ENCODE assay signal across 26 cellular contexts in genomic region chr1:64553285-64553684, GRCh38.
A peak's percentile ranks its signal among the peaks of the same experiment; 100 is the strongest.
DNase-seq lines count a peak whose midpoint lies in the region; ATAC-seq, FAIRE-seq and TF ChIP-seq lines count a peak whose summit lies in the region.
"Had no signal": no experiment of that assay in that cellular context is flagged by ENCODE, and none has a peak within 500 bp of the region (broad histone marks: within the 10 kb centered on the region; RNA-seq: fewer than 3 reads in every experiment).

No MANE protein-coding gene starts in this region.

- no peak for TF ChIP-seq EP300 in A549 (IDR thresholded peaks at IDR 0.05)
- TF ChIP-seq EP300 in K562 (IDR thresholded peaks at IDR 0.05; ENCODE audit: low read length), result no peak

- H4K20me1 ChIP-seq in K562 (replicated peaks; ENCODE audit: control insufficient read depth, insufficient read depth, low read length), result no peaks in the 10 kb centered on the region

- H3K27ac ChIP-seq in A549, result no peak overlapping the region
- no peak overlapping the region for H3K27ac ChIP-seq in K562 (ENCODE audit: extremely low read depth, low read depth, low read length)
- H3K27ac ChIP-seq: epithelial cell of prostate, suprapubic skin, WERI-Rb-1 had no signal

- POLR2A ChIA-PET in A549 (lab: Yijun Ruan, JAX) (no interaction called here), K562 (lab: Yijun Ruan, JAX) (interaction anchor here (0.7 kb wide), 1 partner anchor 1030 kb away, joined by 4 read pairs; the partner anchor contains the start of gene EFCAB7)

- TF ChIP-seq CTCF in A549 (IDR thresholded peaks at IDR 0.05) (peak; percentile 11; the same call in 1 of the 3 replicates), K562 (IDR thresholded peaks at IDR 0.05 in 2 of 3, conservative IDR thresholded peaks at IDR 0.05 in 1 of 3; ENCODE audit: insufficient read depth in 2 of 3, low read depth in 1 of 3, low read length in 3 of 3) (peak in 2 of 3 experiments; percentile 16 to 21; a peak in 1 of 6 replicates)

- CTCF ChIA-PET in A549 (lab: Yijun Ruan, JAX), result no interaction called here
- CTCF ChIA-PET in K562 (lab: Yijun Ruan, JAX; ENCODE audit: low intra/inter-chr PET ratio), result no interaction called here

- H3K27ac Mint-ChIP-seq in stimulated activated naive B cell treated with anti-CD40 and anti-IgM and Interleukin-4, amounts not matched to agents 10 μg/mL and 1 μg/mL and 100 μg/mL, for 72 hours, result no peak overlapping the region
- H3K27ac Mint-ChIP-seq: activated naive CD8-positive, alpha-beta T cell treated with anti-CD3 and anti-CD28 coated beads, Interleukin-2, amount 50 U/mL, for 24 hours; memory B cell had no signal

- H3K4me1 Mint-ChIP-seq in stimulated activated naive B cell treated with anti-CD40 and anti-IgM and Interleukin-4, amounts not matched to agents 10 μg/mL and 1 μg/mL and 100 μg/mL, for 72 hours, result no peaks in the 10 kb centered on the region
- H3K4me1 Mint-ChIP-seq: memory B cell had no signal

- no peaks in the 10 kb centered on the region for H3K9me1 ChIP-seq in K562 (ENCODE audit: control insufficient read depth, insufficient read depth, low read length)

- peaks cover 0 to 7% of the 10 kb centered on the region in 2 donors for H3K27me3 Mint-ChIP-seq in stimulated activated naive B cell treated with anti-CD40 and anti-IgM and Interleukin-4, amounts not matched to agents 10 μg/mL and 1 μg/mL and 100 μg/mL, for 72 hours
- H3K27me3 Mint-ChIP-seq: activated naive CD8-positive, alpha-beta T cell treated with anti-CD3 and anti-CD28 coated beads, Interleukin-2, amount 50 U/mL, for 24 hours had no signal

- TF ChIP-seq RAD21 in A549 (conservative IDR thresholded peaks at IDR 0.05 in 1 of 2, IDR thresholded peaks at IDR 0.05 in 1 of 2) (peak; percentile 20 to 28; a peak in 2 of 5 replicates), K562 (CRISPR knock-in tag; conservative IDR thresholded peaks at IDR 0.05 in 1 of 2, IDR thresholded peaks at IDR 0.05 in 1 of 2) (peak in 1 of 2 experiments; percentile 37; a peak in 1 of 4 replicates)

- H3K9ac ChIP-seq in K562 (ENCODE audit: insufficient read depth in 1 of 2, low read depth in 2 of 2, low read length in 2 of 2), result no peak overlapping the region

- in situ Hi-C loops in K562 (cut with MboI), result no loop called here

- intact Hi-C loops in K562 (cut with micrococcal nuclease), result loop anchor here (5.0 kb wide), 1 partner anchor 269 kb away; no protein-coding TSS in a partner anchor

- no peaks in the 10 kb centered on the region for H3K9me3 Mint-ChIP-seq in stimulated activated naive B cell treated with anti-CD40 and anti-IgM and Interleukin-4, amounts not matched to agents 10 μg/mL and 1 μg/mL and 100 μg/mL, for 72 hours
- H3K9me3 Mint-ChIP-seq: memory B cell had no signal

- no peaks in the 10 kb centered on the region for H3K36me3 ChIP-seq in K562 (ENCODE audit: control insufficient read depth, insufficient read depth, low read length)
- H3K36me3 ChIP-seq: BE2C, WERI-Rb-1 had no signal

- H3K4me2 ChIP-seq in A549, result no peak overlapping the region
- no peak overlapping the region for H3K4me2 ChIP-seq in K562 (ENCODE audit: insufficient read depth, low read length)

- no peak for FAIRE-seq in A549 (lab: Jason Lieb, UNC)
- FAIRE-seq in K562 (lab: Jason Lieb, UNC), result no peak
- FAIRE-seq: H54, small intestine, urothelium cell line had no signal

- BruUV-seq in K562 (replicated peaks; lab: Mats Ljungman, UMichigan), result no TSS peak

- no peak overlapping the region for H3K4me3 Mint-ChIP-seq in stimulated activated naive B cell treated with anti-CD40 and anti-IgM and Interleukin-4, amounts not matched to agents 10 μg/mL and 1 μg/mL and 100 μg/mL, for 72 hours
- H3K4me3 Mint-ChIP-seq: activated naive CD8-positive, alpha-beta T cell treated with anti-CD3 and anti-CD28 coated beads, Interleukin-2, amount 50 U/mL, for 24 hours; memory B cell had no signal

- H3K27me3 ChIP-seq in K562 (ENCODE audit: control insufficient read depth in 2 of 2, insufficient read depth in 2 of 2, low read length in 2 of 2), result no peaks in the 10 kb centered on the region
- H3K27me3 ChIP-seq: BE2C, suprapubic skin had no signal

- TF ChIP-seq POLR2A in A549 (IDR thresholded peaks at IDR 0.05; ENCODE audit: low read length) (no peak), K562 (conservative IDR thresholded peaks at IDR 0.05) (no peak)

- H3K4me1 ChIP-seq in A549 (no peaks in the 10 kb centered on the region), K562 (replicated peaks in 1 of 2; ENCODE audit: control insufficient read depth in 2 of 2, insufficient read depth in 2 of 2, low read length in 2 of 2) (no peaks in the 10 kb centered on the region)
- H3K4me1 ChIP-seq: BE2C had no signal

- H3K4me3 ChIP-seq in A549 (no peak overlapping the region), K562 (no peak overlapping the region)
- H3K4me3 ChIP-seq: suprapubic skin had no signal

- DNase-seq in NCI-H748 (lab: John Stamatoyannopoulos, UW; ENCODE audit: unreplicated experiment) (peak; percentile 10), NCI-H748 treated with DMSO at 0.1 percent for 48 hours (lab: John Stamatoyannopoulos, UW) (no peak), A549 (ENCODE audit: low read depth in 1 of 2, low spot score in 1 of 2) (no peak), NAMALWA (ENCODE audit: low spot score) (peak; percentile 16), K562 (ENCODE audit: extremely low read depth in 1 of 4, low spot score in 3 of 4) (peak in 1 of 4 experiments; percentile 3), NCI-H524 treated with DMSO at 0.1 percent for 48 hours (lab: John Stamatoyannopoulos, UW) (no peak)
- DNase-seq in stimulated activated naive B cell treated with anti-CD40 and anti-IgM and Interleukin-4, amounts not matched to agents 10 μg/mL and 1 μg/mL and 100 μg/mL, for 72 hours, result no peak
- DNase-seq: activated CD8-positive, alpha-beta memory T cell treated with anti-CD3 and anti-CD28 coated beads, Interleukin-2, amount 50 U/mL, for 48 hours; activated naive CD8-positive, alpha-beta T cell treated with anti-CD3 and anti-CD28 coated beads, Interleukin-2, amount 50 U/mL, for 24 hours; BE2C; DMS79 treated with DMSO at 0.1 percent for 48 hours; Karpas-422; left cardiac atrium; NCI-H1048; NCI-H1930; NCI-H345; nucleus accumbens; small intestine; stimulated activated CD4-positive, alpha-beta T cell treated with anti-CD3 and anti-CD28 coated beads, Interleukin-1b, Interleukin-23, amount 100 ng/mL, for 48 hours; WERI-Rb-1 had no signal

- no peaks in the 10 kb centered on the region for H3K36me3 Mint-ChIP-seq in stimulated activated naive B cell treated with anti-CD40 and anti-IgM and Interleukin-4, amounts not matched to agents 10 μg/mL and 1 μg/mL and 100 μg/mL, for 72 hours
- H3K36me3 Mint-ChIP-seq: memory B cell had no signal

- ATAC-seq in A549 (no peak), K562 (no peak), HG03520 (IDR thresholded peaks at IDR 0.05; ENCODE audit: unreplicated experiment) (no peak)
- no peak for ATAC-seq in stimulated activated naive B cell treated with anti-CD40 and anti-IgM and Interleukin-4, amounts not matched to agents 10 μg/mL and 1 μg/mL and 100 μg/mL, for 72 hours (replicated peaks)
- ATAC-seq: activated naive CD8-positive, alpha-beta T cell treated with anti-CD3 and anti-CD28 coated beads, Interleukin-2, amount 50 U/mL, for 24 hours; left cardiac atrium had no signal

- 66% methylated on average over 4 of the region's 4 CpGs for WGBS in A549 (ENCODE audit: missing lambda C conversion rate)
- WGBS in K562 (ENCODE audit: insufficient coverage, low coverage, missing lambda C conversion rate), result 0% methylated on average over 4 of the region's 4 CpGs

- H2AFZ ChIP-seq in K562 (ENCODE audit: low read depth, low read length), result no peak overlapping the region

- H3K79me2 ChIP-seq in K562 (ENCODE audit: control insufficient read depth, insufficient read depth, low read length), result no peaks in the 10 kb centered on the region

- H3K9me3 ChIP-seq in A549, result no peaks in the 10 kb centered on the region
- no peaks in the 10 kb centered on the region for H3K9me3 ChIP-seq in K562 (replicated peaks; ENCODE audit: control insufficient read depth, insufficient read depth, low read depth, low read length)
- H3K9me3 ChIP-seq: BE2C, suprapubic skin had no signal

TF ChIP-seq in A549, 52 proteins besides CTCF, POLR2A, EP300 and RAD21:
- TF ChIP-seq NPAS2 (CRISPR knock-in tag; IDR thresholded peaks at IDR 0.05; ENCODE audit: borderline replicate concordance), result no peak
- no peak for TF ChIP-seq ESRRA (IDR thresholded peaks at IDR 0.05; ENCODE audit: borderline replicate concordance, low read length)
- no peak for TF ChIP-seq TFCP2L1 (CRISPR knock-in tag; IDR thresholded peaks at IDR 0.05)
- TF ChIP-seq MYC (IDR thresholded peaks at IDR 0.05; ENCODE audit: borderline replicate concordance, low read length), result no peak
- no peak for TF ChIP-seq NR3C1 (IDR thresholded peaks at IDR 0.05)
- no peak for TF ChIP-seq SREBF2 (IDR thresholded peaks at IDR 0.05)
- no peak for TF ChIP-seq ATOH8 (CRISPR knock-in tag; IDR thresholded peaks at IDR 0.05; ENCODE audit: low read depth)
- no peak for TF ChIP-seq HEYL (CRISPR knock-in tag; IDR thresholded peaks at IDR 0.05)

TF ChIP-seq in K562, 482 proteins besides CTCF, POLR2A, EP300 and RAD21 (continues in another document):
- no peak for TF ChIP-seq ZNF217 (CRISPR knock-in tag; IDR thresholded peaks at IDR 0.05)
- TF ChIP-seq ZNF785 (CRISPR knock-in tag; IDR thresholded peaks at IDR 0.05), result no peak
- TF ChIP-seq CBX8 (IDR thresholded peaks at IDR 0.05; ENCODE audit: borderline replicate concordance, extremely low read depth, low read depth, low read length, poor library complexity, severe bottlenecking), result no peak
- TF ChIP-seq ERF (CRISPR knock-in tag; IDR thresholded peaks at IDR 0.05), result no peak

Comparison
In these comparisons a context has a peak if more than half of its experiments do, and no peak if none do; other contexts are left out.
1. DNase-seq: peak in NCI-H748 (single experiment) and NAMALWA (single experiment); none in NCI-H748 treated with DMSO at 0.1 percent for 48 hours (single experiment), A549 (0 of 2), NCI-H524 treated with DMSO at 0.1 percent for 48 hours (single experiment) and stimulated activated naive B cell treated with anti-CD40 and anti-IgM and Interleukin-4, amounts not matched to agents 10 μg/mL and 1 μg/mL and 100 μg/mL, for 72 hours (single experiment).